8 cellular contexts compared by ENCODE assay signal in genomic region chr2:219229375-219230200, GRCh38. TPM values are rescaled to one million over a fixed set of nuclear protein-coding genes. Genes with fewer than 3 reads are reported as not detected.
DNase-seq lines count a peak whose midpoint lies in the region; ATAC-seq and TF ChIP-seq lines count a peak whose summit lies in the region.

A gene with protein sequence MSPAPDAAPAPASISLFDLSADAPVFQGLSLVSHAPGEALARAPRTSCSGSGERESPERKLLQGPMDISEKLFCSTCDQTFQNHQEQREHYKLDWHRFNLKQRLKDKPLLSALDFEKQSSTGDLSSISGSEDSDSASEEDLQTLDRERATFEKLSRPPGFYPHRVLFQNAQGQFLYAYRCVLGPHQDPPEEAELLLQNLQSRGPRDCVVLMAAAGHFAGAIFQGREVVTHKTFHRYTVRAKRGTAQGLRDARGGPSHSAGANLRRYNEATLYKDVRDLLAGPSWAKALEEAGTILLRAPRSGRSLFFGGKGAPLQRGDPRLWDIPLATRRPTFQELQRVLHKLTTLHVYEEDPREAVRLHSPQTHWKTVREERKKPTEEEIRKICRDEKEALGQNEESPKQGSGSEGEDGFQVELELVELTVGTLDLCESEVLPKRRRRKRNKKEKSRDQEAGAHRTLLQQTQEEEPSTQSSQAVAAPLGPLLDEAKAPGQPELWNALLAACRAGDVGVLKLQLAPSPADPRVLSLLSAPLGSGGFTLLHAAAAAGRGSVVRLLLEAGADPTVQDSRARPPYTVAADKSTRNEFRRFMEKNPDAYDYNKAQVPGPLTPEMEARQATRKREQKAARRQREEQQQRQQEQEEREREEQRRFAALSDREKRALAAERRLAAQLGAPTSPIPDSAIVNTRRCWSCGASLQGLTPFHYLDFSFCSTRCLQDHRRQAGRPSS (plus strand): TSS chr2:219229806. CDS start chr2:219230258, 452 bp downstream.
Gene ATG9A (minus strand): TSS chr2:219229636. CDS start chr2:219228024, 1,612 bp downstream.

- no peaks in the 10 kb centered on the region for H3K27me3 Mint-ChIP-seq in Calu3 (ENCODE audit: unreplicated experiment)

- H3K36me3 Mint-ChIP-seq in Calu3 (ENCODE audit: insufficient read depth, unreplicated experiment), result peaks cover 53% of the 10 kb centered on the region

- peaks cover 13% of the 10 kb centered on the region for H3K79me2 ChIP-seq in OCI-LY1 (ENCODE audit: insufficient read depth, low read length)

- H4K20me1 ChIP-seq in OCI-LY1 (ENCODE audit: insufficient read depth, low read length), result no peaks in the 10 kb centered on the region

- H3K9me2 ChIP-seq in OCI-LY1 (ENCODE audit: low read depth, low read length), result no peaks in the 10 kb centered on the region

- H3F3A ChIP-seq in OCI-LY1 (ENCODE audit: insufficient read depth, low read length), result no peaks in the 10 kb centered on the region

- no peaks in the 10 kb centered on the region for H3K4me1 Mint-ChIP-seq in Calu3 (ENCODE audit: low read depth, unreplicated experiment)

- H2AFZ ChIP-seq in OCI-LY1 (ENCODE audit: low read length), result no peak within 1 kb of the TSS

- no peaks in the 10 kb centered on the region for H3K9me3 Mint-ChIP-seq in Calu3 (ENCODE audit: low read depth, unreplicated experiment)

- CTCF ChIA-PET in Calu3 (lab: Charles Lee), result interaction anchor here (0.7 to 1.8 kb wide), 6 partner anchors 15 to 65 kb away, joined by 3 to 7 read pairs (median 3); partner anchors contain the start of genes CNPPD1, DNAJB2, GLB1L and STK16

- peak within 1 kb of the TSS; percentile 99 for H3K4me3 Mint-ChIP-seq in Calu3 (ENCODE audit: low read depth, unreplicated experiment)

- H3K27ac ChIP-seq in HUES64 (ENCODE audit: low read depth, low read length) (peak within 1 kb of the TSS; percentile 89), OCI-LY1 (ENCODE audit: low read depth, low read length, poor library complexity, severe bottlenecking) (peak within 1 kb of the TSS; percentile 75), mesodermal cell (ENCODE audit: low read depth, low read length, severe bottlenecking) (peak within 1 kb of the TSS; percentile 94)

- peak within 1 kb of the TSS; percentile 99 for H3K4me2 ChIP-seq in OCI-LY1 (ENCODE audit: low read length)

- peak within 1 kb of the TSS; percentile 97 for H3K27ac Mint-ChIP-seq in Calu3 (ENCODE audit: unreplicated experiment)

- H3K4me3 ChIP-seq in HUES64 (ENCODE audit: low read length), result peak within 1 kb of the TSS; percentile 84
- H3K4me3 ChIP-seq in OCI-LY1 (ENCODE audit: low read depth, low read length, poor library complexity, severe bottlenecking), result peak within 1 kb of the TSS; percentile 87
- peak within 1 kb of the TSS; percentile 86 for H3K4me3 ChIP-seq in mesodermal cell (ENCODE audit: extremely low read depth, insufficient read depth, low read length, poor library complexity, severe bottlenecking)

- H3K9me3 ChIP-seq in HUES64 (ENCODE audit: insufficient read depth, low read depth, low read length), result no peaks in the 10 kb centered on the region
- H3K9me3 ChIP-seq in OCI-LY1 (ENCODE audit: low read length), result no peaks in the 10 kb centered on the region
- no peaks in the 10 kb centered on the region for H3K9me3 ChIP-seq in mesodermal cell (ENCODE audit: control insufficient read depth, low read length)

- in situ Hi-C loops in endometrial microvascular endothelial cells (cut with HindIII; ENCODE audit: inconsistent ontology term, low pct_unique_long_range_greater_than_20kb, low sequenced_read_pairs), result no loop called here

- TF ChIP-seq CTCF in Calu3 (IDR thresholded peaks at IDR 0.05; ENCODE audit: unreplicated experiment) (no peak), OCI-LY1 (IDR thresholded peaks at IDR 0.05; ENCODE audit: low read length) (no peak)

- 0 out of 2 replicates have a peak, but pooled peaks cover 5% of the 10 kb centered on the region for H3K4me1 ChIP-seq in HUES64 (ENCODE audit: insufficient read depth, low read length)
- peaks cover 24% of the 10 kb centered on the region for H3K4me1 ChIP-seq in OCI-LY1 (ENCODE audit: insufficient read depth, low read length, severe bottlenecking)
- H3K4me1 ChIP-seq in mesodermal cell (ENCODE audit: control insufficient read depth, insufficient read depth, low read length, poor library complexity, severe bottlenecking), result peaks cover 14% of the 10 kb centered on the region

- H3K36me3 ChIP-seq in HUES64 (ENCODE audit: insufficient read depth, low read length) (peaks cover 51% of the 10 kb centered on the region), OCI-LY1 (ENCODE audit: insufficient read depth, low read length) (peaks cover 57% of the 10 kb centered on the region), mesodermal cell (ENCODE audit: control insufficient read depth, insufficient read depth, low read length) (peaks cover 69% of the 10 kb centered on the region)

- BruUV-seq in Calu3 (replicated peaks; lab: Mats Ljungman, UMichigan), result no TSS peak

- H3K9ac ChIP-seq in HUES64 (ENCODE audit: low read depth, low read length) (peak within 1 kb of the TSS; percentile 82), OCI-LY1 (ENCODE audit: low read length) (peak within 1 kb of the TSS; percentile 100)

- peak; percentile 98 for ATAC-seq in GM21447 (IDR thresholded peaks at IDR 0.05; ENCODE audit: unreplicated experiment)

- intact Hi-C loops in Calu3 (cut with micrococcal nuclease; ENCODE audit: unreplicated experiment), result no loop called here

- WGBS in HUES64, result under 1% methylated on average over 73 of the region's 73 CpGs
- 0 to 1% methylated on average over 70 of the region's 73 CpGs for WGBS in mesodermal cell (ENCODE audit: insufficient coverage in 2 of 2), 2 experiments

- no peaks in the 10 kb centered on the region for H3K27me3 ChIP-seq in HUES64 (ENCODE audit: insufficient read depth, low read length)
- no peaks in the 10 kb centered on the region for H3K27me3 ChIP-seq in OCI-LY1 (ENCODE audit: insufficient read depth, low read length)

- peak; percentile 98 for DNase-seq in Calu3
- DNase-seq in activated CD8-positive, alpha-beta memory T cell treated with anti-CD3 and anti-CD28 coated beads, Interleukin-2, amount 50 U/mL, for 4 hours, result peak; percentile 96
- peak; percentile 96 to 98 for DNase-seq in stimulated activated CD8-positive, alpha-beta memory T cell treated with anti-CD3 and anti-CD28 coated beads, Interleukin-15, amount 100 ng/mL, for 4 hours (ENCODE audit: low read depth in 2 of 2)

RNA-seq across cellular contexts. Expression of the first gene that starts in this region (rescaled TPM):
- total RNA-seq in Calu3 (2022) (44.1 and 56.6 TPM in 2 replicates), endometrial microvascular endothelial cells (ENCODE audit: inconsistent ontology term) (27.1 TPM)
- polyA plus RNA-seq in HUES64 (2013, experiment 1 of 2), result 17.8 TPM
- 18.8 TPM for polyA plus RNA-seq in HUES64 (2013, experiment 2 of 2)
- polyA plus RNA-seq in mesodermal cell (2013, experiment 1 of 2), result 44.8 TPM
- polyA plus RNA-seq in mesodermal cell (2013, experiment 2 of 2), result 41.9 TPM

RNA-seq across cellular contexts. Expression of gene ATG9A, which starts in this region (rescaled TPM):
- 36.6 and 42.4 TPM in 2 replicates for total RNA-seq in Calu3 (2022)
- 24.4 TPM for polyA plus RNA-seq in HUES64 (2013, experiment 1 of 2)
- polyA plus RNA-seq in HUES64 (2013, experiment 2 of 2), result 34.3 TPM
- 73.2 TPM for total RNA-seq in endometrial microvascular endothelial cells (ENCODE audit: inconsistent ontology term)
- 47.8 TPM for polyA plus RNA-seq in mesodermal cell (2013, experiment 1 of 2)
- 41.2 TPM for polyA plus RNA-seq in mesodermal cell (2013, experiment 2 of 2)

Comparison
In these comparisons a context has a peak if more than half of its experiments do, and no peak if none do; other contexts are left out.
1. Peak in every context shown above with its lines: DNase-seq, ATAC-seq, H3K4me3 ChIP-seq and H3K27ac ChIP-seq.